Comparison of ENCODE assay signal across 1 cellular context in the genomic region with DNA sequence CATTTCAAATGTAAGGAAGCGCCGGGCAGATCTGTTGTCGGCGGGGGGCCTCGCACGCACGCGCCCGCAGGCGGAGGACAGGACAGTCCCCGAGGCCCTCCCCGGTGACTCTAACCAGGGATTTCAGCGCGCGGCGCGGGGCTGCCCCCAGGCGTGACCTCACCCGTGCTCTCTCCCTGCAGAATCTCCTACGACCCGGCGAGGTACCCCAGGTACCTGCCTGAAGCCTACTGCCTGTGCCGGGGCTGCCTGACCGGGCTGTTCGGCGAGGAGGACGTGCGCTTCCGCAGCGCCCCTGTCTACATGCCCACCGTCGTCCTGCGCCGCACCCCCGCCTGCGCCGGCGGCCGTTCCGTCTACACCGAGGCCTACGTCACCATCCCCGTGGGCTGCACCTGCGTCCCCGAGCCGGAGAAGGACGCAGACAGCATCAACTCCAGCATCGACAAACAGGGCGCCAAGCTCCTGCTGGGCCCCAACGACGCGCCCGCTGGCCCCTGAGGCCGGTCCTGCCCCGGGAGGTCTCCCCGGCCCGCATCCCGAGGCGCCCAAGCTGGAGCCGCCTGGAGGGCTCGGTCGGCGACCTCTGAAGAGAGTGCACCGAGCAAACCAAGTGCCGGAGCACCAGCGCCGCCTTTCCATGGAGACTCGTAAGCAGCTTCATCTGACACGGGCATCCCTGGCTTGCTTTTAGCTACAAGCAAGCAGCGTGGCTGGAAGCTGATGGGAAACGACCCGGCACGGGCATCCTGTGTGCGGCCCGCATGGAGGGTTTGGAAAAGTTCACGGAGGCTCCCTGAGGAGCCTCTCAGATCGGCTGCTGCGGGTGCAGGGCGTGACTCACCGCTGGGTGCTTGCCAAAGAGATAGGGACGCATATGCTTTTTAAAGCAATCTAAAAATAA.
TF ChIP-seq lines count a peak whose summit lies in the region.

No MANE protein-coding gene starts in this region.

TF ChIP-seq in HepG2, 621 proteins besides CTCF, POLR2A, EP300 and RAD21:
- TF ChIP-seq TARDBP (CRISPR knock-in tag; IDR thresholded peaks at IDR 0.05) (no peak), ZNF10 (CRISPR knock-in tag; IDR thresholded peaks at IDR 0.05; ENCODE audit: borderline replicate concordance, low read depth) (no peak)
TF ChIP-seq in HepG2: peak in this region for 0.
